9 cellular contexts compared by ENCODE assay signal in genomic region chr19:16074488-16075365, GRCh38. TPM values are rescaled to one million over a fixed set of nuclear protein-coding genes. Genes with fewer than 3 reads are reported as not detected.
DNase-seq lines count a peak whose midpoint lies in the region; ATAC-seq and TF ChIP-seq lines count a peak whose summit lies in the region.
"Had no signal": no experiment of that assay in that cellular context is flagged by ENCODE, and none has a peak within 500 bp of the region (broad histone marks: within the 10 kb centered on the region; RNA-seq: fewer than 3 reads in every experiment).

No MANE protein-coding gene starts in this region.

- DNase-seq in CD4-positive, alpha-beta T cell, result peak in 1 of 10 experiments; percentile 2
- DNase-seq in Peyer's patch (no peak), endodermal cell (peak; percentile 45), psoas muscle (no peak), germinal center (ENCODE audit: low spot score) (no peak), SIG-M5 (lab: John Stamatoyannopoulos, UW) (no peak)
- DNase-seq: NCI-H226 had no signal

- H3K36me3 ChIP-seq in Peyer's patch (no peaks in the 10 kb centered on the region), endodermal cell (ENCODE audit: control insufficient read depth, insufficient read depth, low read length) (peaks cover 18% of the 10 kb centered on the region), psoas muscle (ENCODE audit: insufficient read depth in 1 of 2, low read depth in 1 of 2) (no peaks in the 10 kb centered on the region)

- POLR2A ChIA-PET in CD4-positive, alpha-beta T cell (lab: Charles Lee), result interaction anchor here (0.7 to 9.6 kb wide), 6 partner anchors 8 to 294 kb away, joined by 3 to 192 read pairs (median 4); partner anchors contain the start of gene RAB8A

- H3K4me3 Mint-ChIP-seq in CD4-positive, alpha-beta T cell, result peak overlapping the region; percentile 85
- peak overlapping the region; percentile 84 for H3K4me3 Mint-ChIP-seq in endodermal cell

- TF ChIP-seq POLR2A in Peyer's patch (IDR thresholded peaks at IDR 0.05), result no peak

- peaks cover 10 to 55% (median 21%) of the 10 kb centered on the region in 4 donors for H3K4me1 ChIP-seq in Peyer's patch
- no peaks in the 10 kb centered on the region for H3K4me1 ChIP-seq in endodermal cell (ENCODE audit: control insufficient read depth, insufficient read depth, low read length)
- H3K4me1 ChIP-seq in psoas muscle, result no peaks in the 10 kb centered on the region

- H3K9me3 Mint-ChIP-seq in CD4-positive, alpha-beta T cell, result no peaks in the 10 kb centered on the region
- no peaks in the 10 kb centered on the region for H3K9me3 Mint-ChIP-seq in endodermal cell

- H3K27ac Mint-ChIP-seq in CD4-positive, alpha-beta T cell, result no peak overlapping the region
- peak overlapping the region; percentile 30 for H3K27ac Mint-ChIP-seq in endodermal cell

- H3K4me1 Mint-ChIP-seq in CD4-positive, alpha-beta T cell (ENCODE audit: low read depth), result peaks cover 57% of the 10 kb centered on the region
- peaks cover 24% of the 10 kb centered on the region for H3K4me1 Mint-ChIP-seq in endodermal cell

- no peaks in the 10 kb centered on the region for H3K27me3 Mint-ChIP-seq in CD4-positive, alpha-beta T cell
- H3K27me3 Mint-ChIP-seq in endodermal cell (ENCODE audit: insufficient read depth), result no peaks in the 10 kb centered on the region

- H3K4me3 ChIP-seq in Peyer's patch (no peak overlapping the region), endodermal cell (ENCODE audit: low read length) (peak overlapping the region; percentile 95), psoas muscle (no peak overlapping the region)

- CTCF ChIA-PET in CD4-positive, alpha-beta T cell (lab: Charles Lee), result interaction anchor here (1.4 to 2.9 kb wide), 4 partner anchors 12 to 36 kb away, joined by 4 to 14 read pairs (median 11); no protein-coding TSS in a partner anchor

- H3K36me3 Mint-ChIP-seq in CD4-positive, alpha-beta T cell (ENCODE audit: low read depth), result peaks cover 27% of the 10 kb centered on the region
- H3K36me3 Mint-ChIP-seq in endodermal cell (ENCODE audit: low read depth), result peaks cover 11% of the 10 kb centered on the region

- no peaks in the 10 kb centered on the region for H3K27me3 ChIP-seq in CD4-positive, alpha-beta T cell (ENCODE audit: control insufficient read depth, insufficient read depth, low read length)
- H3K27me3 ChIP-seq in Peyer's patch (no peaks in the 10 kb centered on the region), endodermal cell (ENCODE audit: control insufficient read depth, insufficient read depth, low read length, poor library complexity, severe bottlenecking) (no peaks in the 10 kb centered on the region), psoas muscle (ENCODE audit: insufficient read depth in 3 of 3, low read length in 2 of 3) (peaks cover 0 to 40% (median 9%) of the 10 kb centered on the region in 3 donors)

- no peak for ATAC-seq in CD4-positive, alpha-beta T cell (ENCODE audit: poor library complexity)
- ATAC-seq in psoas muscle, result no peak
- no peak for ATAC-seq in esophagus mucosa
- no peak for ATAC-seq in GM21367 (IDR thresholded peaks at IDR 0.05; ENCODE audit: unreplicated experiment)

- TF ChIP-seq CTCF in CD4-positive, alpha-beta T cell (IDR thresholded peaks at IDR 0.05), result no peak
- TF ChIP-seq CTCF in Peyer's patch (IDR thresholded peaks at IDR 0.05), result no peak
- TF ChIP-seq CTCF in endodermal cell (conservative IDR thresholded peaks at IDR 0.05), result no peak
- TF ChIP-seq CTCF in psoas muscle (IDR thresholded peaks at IDR 0.05), result no peak

- intact Hi-C loops in CD4-positive, alpha-beta T cell (cut with DNase I, micrococcal nuclease), result loop anchor here (5.0 to 10.0 kb wide), 5 partner anchors 32 to 293 kb away; partner anchors contain the start of genes FAM32A (in 1 of the 2) and KLF2 (in 1 of the 2)
- intact Hi-C loops in psoas muscle (cut with DNase I), result no loop called here

- 93 to 96% methylated on average over 10 of the region's 10 CpGs for WGBS in endodermal cell (ENCODE audit: insufficient coverage in 1 of 2, insufficient read length in 1 of 2), 2 experiments
- WGBS in psoas muscle, 3 donors, result 84 to 93% (median 91%) methylated on average over 10 of the region's 10 CpGs

- H3K9ac ChIP-seq in endodermal cell (ENCODE audit: extremely low read depth, low read length, poor library complexity, severe bottlenecking), result no peak overlapping the region

- H3K9me3 ChIP-seq in CD4-positive, alpha-beta T cell (ENCODE audit: control insufficient read depth, low read length), result no peaks in the 10 kb centered on the region
- H3K9me3 ChIP-seq in Peyer's patch (no peaks in the 10 kb centered on the region), endodermal cell (ENCODE audit: control insufficient read depth, low read length) (no peaks in the 10 kb centered on the region), psoas muscle (no peaks in the 10 kb centered on the region)

- H3K27ac ChIP-seq in CD4-positive, alpha-beta T cell (ENCODE audit: low read depth, low read length), result peak overlapping the region; percentile 72
- H3K27ac ChIP-seq in Peyer's patch, result peak overlapping the region; percentile 95 to 100 (median 99)
- no peak overlapping the region for H3K27ac ChIP-seq in endodermal cell (ENCODE audit: low read depth, low read length)
- H3K27ac ChIP-seq in psoas muscle, result peak overlapping the region; percentile 79

RNA-seq across cellular contexts. Expression of gene TPM4, which starts 1.6 kb away (rescaled TPM):
- 100 to 1,000 TPM; 182 to 185 TPM for total RNA-seq in CD4-positive, alpha-beta T cell
- 100 to 1,000 TPM; 125 to 423 (median 139) TPM for total RNA-seq in Peyer's patch
- total RNA-seq in endodermal cell, result 100 to 1,000 TPM; 387 to 437 TPM
- polyA plus RNA-seq in endodermal cell (2013, experiment 1 of 2), result 485 TPM
- 534 TPM for polyA plus RNA-seq in endodermal cell (2013, experiment 2 of 2)
- total RNA-seq in psoas muscle, result 10 to 100 TPM; 30.5 to 57.3 (median 42.5) TPM
- polyA plus RNA-seq in psoas muscle, result 10 to 100 TPM; 24.3 to 43.2 (median 40.8) TPM
- total RNA-seq in esophagus mucosa, result 427 TPM

RNA-seq across cellular contexts. Expression of gene RAB8A, which starts 37.0 kb away (rescaled TPM):
- total RNA-seq in CD4-positive, alpha-beta T cell, result 10 to 100 TPM; 74.9 to 79.0 TPM
- total RNA-seq in Peyer's patch (100 to 1,000 TPM in 2 of 4 donors, 10 to 100 TPM in 2; 53.6 to 138 (median 113) TPM), endodermal cell (10 to 100 TPM; 67.7 to 86.0 TPM), psoas muscle (10 to 100 TPM in 1 of 4 donors, 1 to 10 TPM in 3; 8.0 to 12.4 (median 8.9) TPM), esophagus mucosa (57.9 TPM)
- 50.9 TPM for polyA plus RNA-seq in endodermal cell (2013, experiment 1 of 2)
- polyA plus RNA-seq in endodermal cell (2013, experiment 2 of 2), result 49.3 TPM
- 10 to 100 TPM in 1 of 3 donors, 1 to 10 TPM in 2; 7.1 to 13.0 (median 7.4) TPM for polyA plus RNA-seq in psoas muscle

Comparison
In these comparisons a context has a peak if more than half of its experiments do, and no peak if none do; other contexts are left out.
1. intact Hi-C loops: an anchor here in CD4-positive, alpha-beta T cell (5.0 to 10.0 kb wide); none called in psoas muscle.